In genomic region chr1:162913345-162913744, GRCh38 we compare ENCODE assay signal across 21 cellular contexts. TPM values are rescaled to one million over a fixed set of nuclear protein-coding genes. Genes with fewer than 3 reads are reported as not detected.
"Had no signal": no experiment of that assay in that cellular context is flagged by ENCODE, and none has a peak within 500 bp of the region (broad histone marks: within the 10 kb centered on the region; RNA-seq: fewer than 3 reads in every experiment).

No MANE protein-coding gene starts in this region.

- H3K9me3 Mint-ChIP-seq: activated naive CD4-positive, alpha-beta T cell treated with anti-CD3 and anti-CD28 coated beads, Interleukin-2, amount 50 U/mL, for 24 hours had no signal

- H3K27me3 ChIP-seq: adrenal gland, right lobe of liver, upper lobe of right lung had no signal

- ATAC-seq: activated T-cell treated with anti-CD3 and anti-CD28 coated beads, Interleukin-2, amount 50 U/mL, for 4 hours; left colon; lower lobe of right lung; psoas muscle; right lobe of liver; upper lobe of right lung; WTC11 had no signal

- FAIRE-seq: colon had no signal

- H3K36me3 ChIP-seq: adrenal gland, lower lobe of right lung, right lobe of liver, upper lobe of right lung had no signal

- H3K4me3 ChIP-seq: adrenal gland, lower lobe of right lung, psoas muscle, right lobe of liver, upper lobe of right lung had no signal

- H3K36me3 Mint-ChIP-seq: activated naive CD4-positive, alpha-beta T cell treated with anti-CD3 and anti-CD28 coated beads, Interleukin-2, amount 50 U/mL, for 24 hours had no signal

- H3K27ac ChIP-seq: adrenal gland, lower lobe of right lung, psoas muscle, right lobe of liver, upper lobe of right lung had no signal

- H3K4me3 Mint-ChIP-seq: activated CD4-positive, alpha-beta memory T cell treated with anti-CD3 and anti-CD28 coated beads, Interleukin-2, amount 10 ng/mL, durations not matched to agents 7 days and 5 days; activated naive CD4-positive, alpha-beta T cell treated with anti-CD3 and anti-CD28 coated beads, Interleukin-2, amount 50 U/mL, for 24 hours; activated T-cell treated with anti-CD3 and anti-CD28 coated beads, Interleukin-2, amount 50 U/mL, for 4 hours; immature natural killer cell; mesothelial cell of epicardium; nephron progenitor cell; stimulated activated naive CD8-positive, alpha-beta T cell treated with anti-CD3 and anti-CD28 coated beads, Interleukin-15, Interleukin-2, amounts not matched to agents 100 ng/mL and 50 ng/mL, for 24 hours; WTC11 had no signal

- H3K9me3 ChIP-seq: lower lobe of right lung had no signal

- DNase-seq: activated CD4-positive, alpha-beta memory T cell treated with anti-CD3 and anti-CD28 coated beads, Interleukin-2, amount 10 ng/mL, durations not matched to agents 7 days and 5 days; activated CD4-positive, alpha-beta T cell treated with anti-CD3 and anti-CD28 coated beads for 4 hours; activated effector memory CD4-positive, alpha-beta T cell treated with anti-CD3 and anti-CD28 coated beads, Interleukin-2, amount 50 U/mL, for 16 hours; activated T-cell treated with anti-CD3 and anti-CD28 coated beads, Interleukin-2, amount 50 U/mL, for 4 hours; adrenal gland; caudate nucleus; foreskin melanocyte; immature natural killer cell; left colon; lower lobe of right lung; nephron progenitor cell; occipital lobe; psoas muscle; right lobe of liver; T-helper 2 cell; upper lobe of right lung had no signal

- H3K4me1 Mint-ChIP-seq: activated CD4-positive, alpha-beta memory T cell treated with anti-CD3 and anti-CD28 coated beads, Interleukin-2, amount 10 ng/mL, durations not matched to agents 7 days and 5 days; activated naive CD4-positive, alpha-beta T cell treated with anti-CD3 and anti-CD28 coated beads, Interleukin-2, amount 50 U/mL, for 24 hours; immature natural killer cell; WTC11 had no signal

- H3K27ac Mint-ChIP-seq: activated CD4-positive, alpha-beta memory T cell treated with anti-CD3 and anti-CD28 coated beads, Interleukin-2, amount 10 ng/mL, durations not matched to agents 7 days and 5 days; activated naive CD4-positive, alpha-beta T cell treated with anti-CD3 and anti-CD28 coated beads, Interleukin-2, amount 50 U/mL, for 24 hours; immature natural killer cell; nephron progenitor cell; stimulated activated naive CD8-positive, alpha-beta T cell treated with anti-CD3 and anti-CD28 coated beads, Interleukin-15, Interleukin-2, amounts not matched to agents 100 ng/mL and 50 ng/mL, for 24 hours; WTC11 had no signal

- H3K4me1 ChIP-seq: adrenal gland, lower lobe of right lung, right lobe of liver, upper lobe of right lung had no signal

RNA-seq across cellular contexts. Expression of gene CCDC190, which starts 52.4 kb away (rescaled TPM):
- total RNA-seq: activated CD4-positive, alpha-beta memory T cell treated with anti-CD3 and anti-CD28 coated beads, Interleukin-2, amount 10 ng/mL, durations not matched to agents 7 days and 5 days; activated T-cell treated with anti-CD3 and anti-CD28 coated beads, Interleukin-2, amount 50 U/mL, for 4 hours; adrenal gland; left colon; psoas muscle; right lobe of liver; upper lobe of right lung; WTC11 had no signal
- polyA plus RNA-seq: adrenal gland, immature natural killer cell had no signal
